8 cellular contexts compared by ENCODE assay signal in the genomic region with DNA sequence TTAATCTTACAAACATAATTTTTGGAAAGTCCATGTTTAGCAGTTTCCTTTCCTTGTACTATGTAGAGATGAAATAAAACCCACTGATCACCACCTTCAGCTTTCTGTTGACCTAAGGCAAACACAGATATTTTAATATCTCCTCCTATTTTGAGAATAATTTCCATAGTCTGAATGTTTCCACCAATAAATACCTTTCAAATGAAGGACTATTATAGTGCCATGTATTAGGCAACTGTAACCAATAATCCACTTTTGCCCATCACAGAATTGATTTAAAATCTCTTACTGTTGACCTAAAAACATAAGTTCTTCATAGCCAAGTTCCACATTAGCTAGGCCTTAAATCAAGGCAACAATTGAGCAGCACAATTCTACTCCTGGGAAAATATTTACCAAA. TPM values are rescaled to one million over a fixed set of nuclear protein-coding genes. Genes with fewer than 3 reads are reported as not detected.
A peak's percentile ranks its signal among the peaks of the same experiment; 100 is the strongest.
DNase-seq lines count a peak whose midpoint lies in the region; ATAC-seq, FAIRE-seq and TF ChIP-seq lines count a peak whose summit lies in the region.
"Had no signal": no experiment of that assay in that cellular context is flagged by ENCODE, and none has a peak within 500 bp of the region (broad histone marks: within the 10 kb centered on the region; RNA-seq: fewer than 3 reads in every experiment).

No MANE protein-coding gene starts in this region.

- peaks cover 61% of the 10 kb centered on the region for H3K79me2 ChIP-seq in hepatocyte

- no peaks in the 10 kb centered on the region for H3K27me3 ChIP-seq in HAP-1 (ENCODE audit: low read depth)
- no peaks in the 10 kb centered on the region for H3K27me3 ChIP-seq in WERI-Rb-1 (ENCODE audit: insufficient read depth, low read depth, severe bottlenecking)
- H3K27me3 ChIP-seq in hepatocyte, result no peaks in the 10 kb centered on the region
- peaks cover 0 to 2% of the 10 kb centered on the region in 2 donors for H3K27me3 ChIP-seq in small intestine (ENCODE audit: control insufficient read depth in 2 of 2, insufficient read depth in 2 of 2, low read length in 2 of 2)

- H4K20me1 ChIP-seq in hepatocyte (ENCODE audit: insufficient read depth, poor library complexity, severe bottlenecking), result peaks cover 39% of the 10 kb centered on the region

- FAIRE-seq in small intestine (lab: Jason Lieb, UNC), result no peak

- H3K36me3 ChIP-seq in HAP-1 (replicated peaks) (no peaks in the 10 kb centered on the region), WERI-Rb-1 (no peaks in the 10 kb centered on the region), hepatocyte (replicated peaks; ENCODE audit: insufficient read depth, low read depth) (no peaks in the 10 kb centered on the region), small intestine (ENCODE audit: control insufficient read depth in 2 of 2, insufficient read depth in 2 of 2, low read length in 2 of 2) (no peaks in the 10 kb centered on the region)

- H3K4me1 ChIP-seq in HAP-1 (peaks cover 27% of the 10 kb centered on the region), hepatocyte (ENCODE audit: insufficient read depth) (peaks cover 5% of the 10 kb centered on the region), small intestine (ENCODE audit: control insufficient read depth in 2 of 2, insufficient read depth in 1 of 2, low read depth in 1 of 2, low read length in 1 of 2) (peaks cover 3% of the 10 kb centered on the region in 2 donors)

- H3K9me2 ChIP-seq in hepatocyte (replicated peaks; ENCODE audit: insufficient read depth), result no peaks in the 10 kb centered on the region

- in situ Hi-C loops in HAP-1 (cut with MboI; ENCODE audit: low sequenced_read_pairs), result no loop called here

- no peak overlapping the region for H2AFZ ChIP-seq in hepatocyte

- peak overlapping the region; percentile 79 for H3K4me2 ChIP-seq in hepatocyte

- TF ChIP-seq CTCF in WERI-Rb-1 (IDR thresholded peaks at IDR 0.05; ENCODE audit: low read depth, low read length), result no peak
- TF ChIP-seq CTCF in hepatocyte (IDR thresholded peaks at IDR 0.05; ENCODE audit: poor library complexity), result no peak

- H3K4me3 ChIP-seq in HAP-1 (peak overlapping the region; percentile 67), WERI-Rb-1 (ENCODE audit: low read depth, low read length) (peak overlapping the region; percentile 72), hepatocyte (peak overlapping the region; percentile 80), small intestine (ENCODE audit: low read depth in 1 of 2, low read length in 2 of 2) (peak overlapping the region in 1 of 2 donors; percentile 43)

- H3K9me3 ChIP-seq in HAP-1 (no peaks in the 10 kb centered on the region), WERI-Rb-1 (ENCODE audit: severe bottlenecking) (no peaks in the 10 kb centered on the region), hepatocyte (ENCODE audit: low read depth) (no peaks in the 10 kb centered on the region), small intestine (ENCODE audit: control insufficient read depth, low read depth) (no peaks in the 10 kb centered on the region)

- ATAC-seq in HG03280 (IDR thresholded peaks at IDR 0.05; ENCODE audit: unreplicated experiment), result no peak

- DNase-seq in HAP-1 (ENCODE audit: low spot score in 2 of 2) (no peak), WERI-Rb-1 (no peak), hepatocyte (ENCODE audit: low spot score) (no peak), small intestine (peak; percentile 17), NCI-H1092 (lab: John Stamatoyannopoulos, UW) (no peak), anterior cingulate cortex (lab: John Stamatoyannopoulos, UW) (no peak)

- H3K27ac ChIP-seq in WERI-Rb-1 (no peak overlapping the region), hepatocyte (peak overlapping the region; percentile 47), small intestine (ENCODE audit: low read depth in 1 of 2, low read length in 1 of 2) (peak overlapping the region in 1 of 2 donors; percentile 11)

RNA-seq across cellular contexts. Expression of a gene that starts 1.8 kb away (rescaled TPM):
- 40.9 and 41.9 TPM in 2 replicates for total RNA-seq in hepatocyte
- polyA plus RNA-seq in hepatocyte, result 24.5 and 28.7 TPM in 2 replicates
- polyA plus RNA-seq in small intestine, result 10 to 100 TPM; 10.8 to 15.2 (median 12.5) TPM
- polyA plus RNA-seq: IgD-negative memory B cell had no signal
